10 cellular contexts compared by ENCODE assay signal in genomic region chr13:93226623-93227279, GRCh38. TPM values are rescaled to one million over a fixed set of nuclear protein-coding genes. Genes with fewer than 3 reads are reported as not detected.
A peak's percentile ranks its signal among the peaks of the same experiment; 100 is the strongest.
DNase-seq lines count a peak whose midpoint lies in the region; ATAC-seq and TF ChIP-seq lines count a peak whose summit lies in the region.
"Had no signal": no experiment of that assay in that cellular context is flagged by ENCODE, and none has a peak within 500 bp of the region (broad histone marks: within the 10 kb centered on the region; RNA-seq: fewer than 3 reads in every experiment).

Gene GPC6 (plus strand): TSS chr13:93226807.

- ATAC-seq in stimulated activated naive CD8-positive, alpha-beta T cell treated with anti-CD3 and anti-CD28 coated beads, Interleukin-15, amount 100 ng/mL, for 72 hours: no peak
- no peak for ATAC-seq in stimulated activated naive CD8-positive, alpha-beta T cell treated with anti-CD3 and anti-CD28 coated beads, Interleukin-15, Interleukin-2, amounts not matched to agents 100 U/mL and 50 U/mL, for 24 hours
- peak; percentile 43 for ATAC-seq in PC-3
- no peak for ATAC-seq in HG03354 (IDR thresholded peaks at IDR 0.05; ENCODE audit: poor library complexity, severe bottlenecking, unreplicated experiment)
- no peak for ATAC-seq in GM18870 (IDR thresholded peaks at IDR 0.05; ENCODE audit: unreplicated experiment)

- peaks cover 39% of the 10 kb centered on the region for H3K4me1 ChIP-seq in PC-3 (ENCODE audit: insufficient read depth, low read length)

- peak within 1 kb of the TSS; percentile 97 for H2AFZ ChIP-seq in PC-3 (ENCODE audit: low read length)

- no peak for TF ChIP-seq CTCF in PC-3 (conservative IDR thresholded peaks at IDR 0.05; ENCODE audit: low read depth, low read length)

- H3K9me2 ChIP-seq in PC-3 (replicated peaks; ENCODE audit: low read length): no peaks in the 10 kb centered on the region

- BruUV-seq in PC-3 (replicated peaks; lab: Mats Ljungman, UMichigan): TSS peak; percentile 42

- CTCF ChIA-PET in PC-3 (lab: Charles Lee): interaction anchor here (1.1 kb wide), 1 partner anchor 22 kb away, joined by 3 read pairs; no protein-coding TSS in a partner anchor

- peak within 1 kb of the TSS; percentile 41 for H3K27ac ChIP-seq in PC-3 (ENCODE audit: low read length)
- H3K27ac ChIP-seq in epithelial cell of prostate: peak within 1 kb of the TSS; percentile 35

- H3K27ac Mint-ChIP-seq in stimulated activated naive CD8-positive, alpha-beta T cell treated with anti-CD3 and anti-CD28 coated beads, Interleukin-15, amount 100 ng/mL, for 72 hours: no peak within 1 kb of the TSS
- H3K27ac Mint-ChIP-seq: activated naive CD4-positive, alpha-beta T cell treated with anti-CD3 and anti-CD28 coated beads, Interleukin-2, amount 50 U/mL, for 24 hours had no signal

- no peaks in the 10 kb centered on the region for H4K20me1 ChIP-seq in PC-3 (ENCODE audit: low read length)

- H3K79me2 ChIP-seq in PC-3 (ENCODE audit: low read length): peaks cover 22% of the 10 kb centered on the region

- no peaks in the 10 kb centered on the region for H3F3A ChIP-seq in PC-3 (ENCODE audit: low read length, unreplicated experiment)

- H3K36me3 ChIP-seq in PC-3 (ENCODE audit: low read depth, low read length): no peaks in the 10 kb centered on the region

- no peaks in the 10 kb centered on the region for H3K27me3 ChIP-seq in PC-3 (ENCODE audit: low read length)

- DNase-seq in stimulated activated naive CD8-positive, alpha-beta T cell treated with anti-CD3 and anti-CD28 coated beads, Interleukin-15, amount 100 ng/mL, for 72 hours: no peak
- no peak for DNase-seq in stimulated activated naive CD8-positive, alpha-beta T cell treated with anti-CD3 and anti-CD28 coated beads, Interleukin-15, Interleukin-2, amounts not matched to agents 100 U/mL and 50 U/mL, for 24 hours
- DNase-seq in PC-3: peak; percentile 75
- DNase-seq in epithelial cell of prostate (ENCODE audit: low read depth, low spot score): peak; percentile 44
- DNase-seq in midbrain (lab: John Stamatoyannopoulos, UW): peak; percentile 27
- no peak for DNase-seq in Kasumi-1 (lab: John Stamatoyannopoulos, UW)
- DNase-seq: DND-41 had no signal

- no peaks in the 10 kb centered on the region for H3K9me3 ChIP-seq in PC-3 (ENCODE audit: low read length)

- peaks cover 10% of the 10 kb centered on the region for H3K4me1 Mint-ChIP-seq in stimulated activated naive CD8-positive, alpha-beta T cell treated with anti-CD3 and anti-CD28 coated beads, Interleukin-15, amount 100 ng/mL, for 72 hours

- peak within 1 kb of the TSS; percentile 71 for H3K9ac ChIP-seq in PC-3 (ENCODE audit: low read length)

- H3K27me3 Mint-ChIP-seq in stimulated activated naive CD8-positive, alpha-beta T cell treated with anti-CD3 and anti-CD28 coated beads, Interleukin-15, amount 100 ng/mL, for 72 hours: peaks cover 66% of the 10 kb centered on the region

- peak within 1 kb of the TSS; percentile 88 for H3K4me3 ChIP-seq in PC-3 (ENCODE audit: low read length)

- POLR2A ChIA-PET in PC-3 (lab: Charles Lee; ENCODE audit: unreplicated experiment): no interaction called here

- H3K4me2 ChIP-seq in PC-3 (ENCODE audit: low read length): peak within 1 kb of the TSS; percentile 98

- peak within 1 kb of the TSS; percentile 42 to 54 for H3K4me3 Mint-ChIP-seq in stimulated activated naive CD8-positive, alpha-beta T cell treated with anti-CD3 and anti-CD28 coated beads, Interleukin-15, amount 100 ng/mL, for 72 hours
- H3K4me3 Mint-ChIP-seq: activated naive CD4-positive, alpha-beta T cell treated with anti-CD3 and anti-CD28 coated beads, Interleukin-2, amount 50 U/mL, for 24 hours had no signal

- no peaks in the 10 kb centered on the region for H3K9me3 Mint-ChIP-seq in stimulated activated naive CD8-positive, alpha-beta T cell treated with anti-CD3 and anti-CD28 coated beads, Interleukin-15, amount 100 ng/mL, for 72 hours

- intact Hi-C loops in PC-3 (cut with micrococcal nuclease): loop anchor here (1.0 to 10.0 kb wide), 5 partner anchors 250 to 1136 kb away; no protein-coding TSS in a partner anchor

RNA-seq across cellular contexts. Expression of gene GPC6, which starts in this region (rescaled TPM):
- total RNA-seq in PC-3 (2014; rRNA removed): 2.9 and 3.5 TPM in 2 replicates

Comparison
In these comparisons a context has a peak if more than half of its experiments do, and no peak if none do; other contexts are left out.
1. DNase-seq: peak in PC-3 (single experiment), epithelial cell of prostate (single experiment) and midbrain (single experiment); none in stimulated activated naive CD8-positive, alpha-beta T cell treated with anti-CD3 and anti-CD28 coated beads, Interleukin-15, amount 100 ng/mL, for 72 hours (0 of 2), stimulated activated naive CD8-positive, alpha-beta T cell treated with anti-CD3 and anti-CD28 coated beads, Interleukin-15, Interleukin-2, amounts not matched to agents 100 U/mL and 50 U/mL, for 24 hours (single experiment) and Kasumi-1 (0 of 2).